In the genomic region with DNA sequence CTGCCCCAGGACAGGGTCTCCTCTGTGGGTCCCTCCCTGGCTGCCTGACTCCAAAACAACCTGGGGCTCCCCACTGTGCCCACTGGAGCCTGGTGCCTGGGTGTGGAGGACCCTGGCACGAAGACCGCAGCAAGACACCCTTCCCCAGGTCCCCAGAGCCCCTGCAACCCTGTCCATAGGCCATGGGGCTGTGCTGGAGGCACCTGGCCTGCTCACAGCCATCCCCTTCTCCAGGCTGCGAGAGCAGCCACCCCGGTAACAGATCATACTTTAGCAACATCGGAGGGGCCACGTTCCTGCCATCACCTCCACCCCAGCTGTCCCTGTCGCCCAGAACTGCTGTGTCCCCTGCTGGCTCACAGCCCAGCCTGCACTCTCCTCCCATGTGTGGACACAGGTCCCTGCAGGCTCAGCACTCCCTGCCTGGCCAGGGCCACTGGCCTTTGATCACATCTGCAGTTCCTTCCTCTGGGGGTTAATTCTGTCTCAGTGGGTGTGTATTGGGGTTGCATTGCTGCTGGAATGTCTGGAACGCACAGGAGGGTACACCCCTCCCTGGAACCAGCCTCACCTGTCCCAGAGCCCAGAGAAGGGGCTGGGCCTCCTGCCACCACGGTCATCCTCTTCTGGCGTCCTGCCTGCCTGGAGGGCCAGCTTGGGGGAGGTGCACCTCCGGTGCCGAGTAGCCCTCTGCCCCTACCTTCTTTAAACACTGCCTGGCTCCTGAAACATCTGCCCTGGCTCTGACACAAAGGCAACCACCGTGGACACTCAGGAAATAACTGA, we compare ENCODE assay signal across 12 cellular contexts. TPM values are rescaled to one million over a fixed set of nuclear protein-coding genes. Genes with fewer than 3 reads are reported as not detected.
DNase-seq lines count a peak whose midpoint lies in the region; ATAC-seq and TF ChIP-seq lines count a peak whose summit lies in the region.
"Had no signal": no experiment of that assay in that cellular context is flagged by ENCODE, and none has a peak within 500 bp of the region (broad histone marks: within the 10 kb centered on the region; RNA-seq: fewer than 3 reads in every experiment).

No MANE protein-coding gene starts in this region.

- H3F3A ChIP-seq in PC-3 (ENCODE audit: low read length, unreplicated experiment), result no peaks in the 10 kb centered on the region
- H3F3A ChIP-seq in neural progenitor cell (ENCODE audit: low read depth), result no peaks in the 10 kb centered on the region

- POLR2A ChIA-PET in PC-3 (lab: Charles Lee; ENCODE audit: unreplicated experiment), result no interaction called here

- CTCF ChIA-PET in PC-3 (lab: Charles Lee), result interaction anchor here (0.6 kb wide), 2 partner anchors 362 to 671 kb away, joined by 3 read pairs; no protein-coding TSS in a partner anchor

- intact Hi-C loops in PC-3 (cut with micrococcal nuclease) (no loop called here), left ventricle myocardium superior (cut with micrococcal nuclease) (no loop called here)

- H3K36me3 Mint-ChIP-seq in neural progenitor cell, result peaks cover 6% of the 10 kb centered on the region

- peaks cover 6% of the 10 kb centered on the region for H3K9me3 ChIP-seq in PC-3 (ENCODE audit: low read length)
- H3K9me3 ChIP-seq in neural progenitor cell (ENCODE audit: low read depth), result no peaks in the 10 kb centered on the region
- H3K9me3 ChIP-seq: testis had no signal

- H3K79me2 ChIP-seq in PC-3 (ENCODE audit: low read length) (peaks cover 4% of the 10 kb centered on the region; the same call in 1 of the 2 replicates), neural progenitor cell (ENCODE audit: low read depth) (no peaks in the 10 kb centered on the region)

- no peaks in the 10 kb centered on the region for H3K9me2 ChIP-seq in PC-3 (replicated peaks; ENCODE audit: low read length)

- DNase-seq in COLO668 (lab: John Stamatoyannopoulos, UW; ENCODE audit: unreplicated experiment) (peak; percentile 4), PC-3 (peak; percentile 86), left ventricle myocardium superior (no peak), neural progenitor cell (ENCODE audit: low spot score) (peak; percentile 42), retina (no peak)
- DNase-seq in activated CD4-positive, CD25-positive, alpha-beta regulatory T cell treated with anti-CD3 and anti-CD28 coated beads, Interleukin-2, amount 50 U/mL, for 72 hours, result no peak
- DNase-seq: NCI-H510A treated with DMSO at 0.1 percent for 48 hours, testis had no signal

- H3K4me1 ChIP-seq in PC-3 (ENCODE audit: insufficient read depth, low read length) (peaks cover 19% of the 10 kb centered on the region), neural progenitor cell (peaks cover 7% of the 10 kb centered on the region)
- H3K4me1 ChIP-seq: testis had no signal

- peaks cover 9% of the 10 kb centered on the region for H3K9me3 Mint-ChIP-seq in neural progenitor cell

- H3K27ac ChIP-seq in PC-3 (ENCODE audit: low read length), result no peak overlapping the region
- H3K27ac ChIP-seq in neural progenitor cell, result no peak overlapping the region
- H3K27ac ChIP-seq: testis had no signal

- H3K4me3 Mint-ChIP-seq in neural progenitor cell, result no peak overlapping the region
- H3K4me3 Mint-ChIP-seq: brain had no signal

- peaks cover 16% of the 10 kb centered on the region for H3K27me3 Mint-ChIP-seq in neural progenitor cell (ENCODE audit: insufficient read depth, low read depth)

- TF ChIP-seq CTCF in PC-3 (conservative IDR thresholded peaks at IDR 0.05; ENCODE audit: low read depth, low read length), result no peak
- TF ChIP-seq CTCF in neural progenitor cell (IDR thresholded peaks at IDR 0.05), result no peak

- no peak overlapping the region for H3K9ac ChIP-seq in PC-3 (ENCODE audit: low read length)
- H3K9ac ChIP-seq in neural progenitor cell, result no peak overlapping the region

- BruUV-seq in PC-3 (replicated peaks; lab: Mats Ljungman, UMichigan), result no TSS peak

- peaks cover 10% of the 10 kb centered on the region for H3K36me3 ChIP-seq in PC-3 (ENCODE audit: low read depth, low read length)
- H3K36me3 ChIP-seq in neural progenitor cell, result no peaks in the 10 kb centered on the region

- peaks cover 21% of the 10 kb centered on the region for H3K4me1 Mint-ChIP-seq in neural progenitor cell

- H3K27ac Mint-ChIP-seq in neural progenitor cell, result peak overlapping the region; percentile 82

- H3K27me3 ChIP-seq in PC-3 (ENCODE audit: low read length) (no peaks in the 10 kb centered on the region), neural progenitor cell (no peaks in the 10 kb centered on the region)
- H3K27me3 ChIP-seq: testis had no signal

- H2AFZ ChIP-seq in PC-3 (ENCODE audit: low read length) (no peak overlapping the region), neural progenitor cell (replicated peaks) (no peak overlapping the region)

- ATAC-seq in PC-3 (peak; percentile 87), left ventricle myocardium superior (peak; percentile 48), HG03442 (IDR thresholded peaks at IDR 0.05; ENCODE audit: unreplicated experiment) (no peak), HG02981 (IDR thresholded peaks at IDR 0.05; ENCODE audit: unreplicated experiment) (no peak)

- H3K4me2 ChIP-seq in PC-3 (ENCODE audit: low read length) (peak overlapping the region; percentile 56), neural progenitor cell (peak overlapping the region; percentile 3)

- H3K4me3 ChIP-seq in PC-3 (ENCODE audit: low read length), result no peak overlapping the region
- no peak overlapping the region for H3K4me3 ChIP-seq in neural progenitor cell
- H3K4me3 ChIP-seq: testis had no signal

- no peaks in the 10 kb centered on the region for H4K20me1 ChIP-seq in PC-3 (ENCODE audit: low read length)
- no peaks in the 10 kb centered on the region for H4K20me1 ChIP-seq in neural progenitor cell (ENCODE audit: low read depth)

RNA-seq across cellular contexts. Expression of a gene that starts 12.2 kb away (rescaled TPM):
- total RNA-seq in PC-3 (2014; rRNA removed) (18.8 and 22.8 TPM in 2 replicates), left ventricle myocardium superior (18.4 TPM), neural progenitor cell (ENCODE audit: low replicate concordance) (1.0 and 2.8 TPM in 2 replicates)

RNA-seq across cellular contexts. Expression of a gene that starts 33.3 kb away (rescaled TPM):
- total RNA-seq in PC-3 (2014; rRNA removed) (not detected in 2 replicates), left ventricle myocardium superior (31.4 TPM), neural progenitor cell (ENCODE audit: low replicate concordance) (0.41 and 0.65 TPM in 2 replicates)
- total RNA-seq: pulmonary artery endothelial cell had no signal

Comparison
In these comparisons a context has a peak if more than half of its experiments do, and no peak if none do; other contexts are left out.
1. DNase-seq: peak in COLO668 (single experiment), PC-3 (single experiment) and neural progenitor cell (single experiment); none in left ventricle myocardium superior (single experiment), activated CD4-positive, CD25-positive, alpha-beta regulatory T cell treated with anti-CD3 and anti-CD28 coated beads, Interleukin-2, amount 50 U/mL, for 72 hours (single experiment) and retina (single experiment).
2. ATAC-seq: peak in PC-3 (single experiment) and left ventricle myocardium superior (single experiment); none in HG03442 (single experiment) and HG02981 (single experiment).
3. RNA of a gene that starts 33.3 kb away (total RNA-seq): 31.4 TPM in left ventricle myocardium superior (single experiment); 0.41 to 0.65 TPM in neural progenitor cell and not detected in PC-3; every median in the first group is over 10 times any median in the second.